9 cellular contexts compared by ENCODE assay signal in the genomic region with DNA sequence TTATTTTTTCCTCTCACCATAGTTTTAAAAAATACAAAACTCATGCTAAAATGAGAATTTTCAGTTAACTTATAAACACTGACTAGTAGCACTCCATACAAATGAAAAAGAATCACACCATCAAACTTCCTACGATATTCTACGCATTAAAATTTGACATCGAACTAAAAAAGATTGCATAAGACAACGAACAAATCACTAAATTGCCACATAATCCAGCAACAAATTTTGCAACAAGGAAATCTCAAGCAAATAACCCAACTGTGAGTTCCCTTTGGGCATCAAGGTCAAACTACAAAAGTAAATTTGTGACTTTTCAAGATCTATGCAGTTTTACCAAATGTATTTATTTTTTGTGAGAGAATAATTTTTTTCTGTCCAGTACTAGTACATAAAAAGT. TPM values are rescaled to one million over a fixed set of nuclear protein-coding genes. Genes with fewer than 3 reads are reported as not detected.
DNase-seq lines count a peak whose midpoint lies in the region; ATAC-seq and TF ChIP-seq lines count a peak whose summit lies in the region.
"Had no signal": no experiment of that assay in that cellular context is flagged by ENCODE, and none has a peak within 500 bp of the region (broad histone marks: within the 10 kb centered on the region; RNA-seq: fewer than 3 reads in every experiment).

No MANE protein-coding gene starts in this region.

- no peak for TF ChIP-seq CTCF in tibial artery (IDR thresholded peaks at IDR 0.05)

- no peaks in the 10 kb centered on the region for H3K9me3 ChIP-seq in tibial artery

- H3K4me1 Mint-ChIP-seq in activated T-cell treated with anti-CD3 and anti-CD28 coated beads, Interleukin-2, amount 50 U/mL, for 72 hours (ENCODE audit: low read depth), result peaks cover 74% of the 10 kb centered on the region
- peaks cover 66% of the 10 kb centered on the region for H3K4me1 Mint-ChIP-seq in activated T-helper 1 cell treated with anti-CD3 and anti-CD28 coated beads, Interleukin-12 subunit alpha, Interleukin-12 subunit beta, Interleukin-2, Interleukin-4 antibody, amounts not matched to agents 30 ng/mL and 10 ng/mL and 1 ng/mL, durations not matched to agents 14 hours and 24 hours and 36 hours (ENCODE audit: low read depth)
- peaks cover 48 to 51% of the 10 kb centered on the region in 2 donors for H3K4me1 Mint-ChIP-seq in immature natural killer cell

- intact Hi-C loops in activated T-helper 1 cell treated with anti-CD3 and anti-CD28 coated beads, Interleukin-12 subunit alpha, Interleukin-12 subunit beta, Interleukin-2, Interleukin-4 antibody, amounts not matched to agents 30 ng/mL and 10 ng/mL and 1 ng/mL, durations not matched to agents 14 hours and 24 hours and 36 hours (cut with micrococcal nuclease), result loop anchor here (2.0 to 5.0 kb wide), 3 partner anchors 315 to 729 kb away; a partner anchor contains a TSS
- intact Hi-C loops in tibial artery (cut with DNase I; ENCODE audit: low total_unique reads), result loop anchor here (10.0 kb wide), 1 partner anchor 289 kb away; a partner anchor contains a TSS

- no peaks in the 10 kb centered on the region for H3K36me3 ChIP-seq in tibial artery

- H3K9me3 Mint-ChIP-seq in activated T-cell treated with anti-CD3 and anti-CD28 coated beads, Interleukin-2, amount 50 U/mL, for 72 hours, result no peaks in the 10 kb centered on the region
- no peaks in the 10 kb centered on the region for H3K9me3 Mint-ChIP-seq in activated T-helper 1 cell treated with anti-CD3 and anti-CD28 coated beads, Interleukin-12 subunit alpha, Interleukin-12 subunit beta, Interleukin-2, Interleukin-4 antibody, amounts not matched to agents 30 ng/mL and 10 ng/mL and 1 ng/mL, durations not matched to agents 14 hours and 24 hours and 36 hours
- H3K9me3 Mint-ChIP-seq in immature natural killer cell, result no peaks in the 10 kb centered on the region

- H3K27me3 ChIP-seq in tibial artery, result no peaks in the 10 kb centered on the region

- H3K4me3 Mint-ChIP-seq in activated T-cell treated with anti-CD3 and anti-CD28 coated beads, Interleukin-2, amount 50 U/mL, for 72 hours, result peak overlapping the region; percentile 91 to 99
- peak overlapping the region; percentile 96 for H3K4me3 Mint-ChIP-seq in activated T-helper 1 cell treated with anti-CD3 and anti-CD28 coated beads, Interleukin-12 subunit alpha, Interleukin-12 subunit beta, Interleukin-2, Interleukin-4 antibody, amounts not matched to agents 30 ng/mL and 10 ng/mL and 1 ng/mL, durations not matched to agents 14 hours and 24 hours and 36 hours
- H3K4me3 Mint-ChIP-seq in immature natural killer cell, result peak overlapping the region; percentile 86 to 97 (median 88)

- H3K27ac Mint-ChIP-seq in activated T-cell treated with anti-CD3 and anti-CD28 coated beads, Interleukin-2, amount 50 U/mL, for 72 hours, result peak overlapping the region; percentile 57
- H3K27ac Mint-ChIP-seq in activated T-helper 1 cell treated with anti-CD3 and anti-CD28 coated beads, Interleukin-12 subunit alpha, Interleukin-12 subunit beta, Interleukin-2, Interleukin-4 antibody, amounts not matched to agents 30 ng/mL and 10 ng/mL and 1 ng/mL, durations not matched to agents 14 hours and 24 hours and 36 hours, result peak overlapping the region; percentile 42
- peak overlapping the region; percentile 87 to 99 (median 95) for H3K27ac Mint-ChIP-seq in immature natural killer cell

- no peak for ATAC-seq in activated T-cell treated with anti-CD3 and anti-CD28 coated beads, Interleukin-2, amount 50 U/mL, for 72 hours (replicated peaks in 1 of 2)
- no peak for ATAC-seq in HG02981 (IDR thresholded peaks at IDR 0.05; ENCODE audit: unreplicated experiment)

- peak overlapping the region; percentile 70 to 97 for H3K4me3 ChIP-seq in tibial artery

- H3K36me3 Mint-ChIP-seq in activated T-cell treated with anti-CD3 and anti-CD28 coated beads, Interleukin-2, amount 50 U/mL, for 72 hours (ENCODE audit: insufficient read depth in 2 of 2), result peaks cover 3 to 4% of the 10 kb centered on the region in 2 donors
- peaks cover 21% of the 10 kb centered on the region for H3K36me3 Mint-ChIP-seq in activated T-helper 1 cell treated with anti-CD3 and anti-CD28 coated beads, Interleukin-12 subunit alpha, Interleukin-12 subunit beta, Interleukin-2, Interleukin-4 antibody, amounts not matched to agents 30 ng/mL and 10 ng/mL and 1 ng/mL, durations not matched to agents 14 hours and 24 hours and 36 hours (ENCODE audit: low read depth)
- no peaks in the 10 kb centered on the region for H3K36me3 Mint-ChIP-seq in immature natural killer cell

- H3K4me1 ChIP-seq in tibial artery, result peaks cover 0 to 66% (median 16%) of the 10 kb centered on the region in 4 donors

- H3K27ac ChIP-seq in tibial artery, result peak overlapping the region; percentile 99 to 100

- DNase-seq in activated T-cell treated with anti-CD3 and anti-CD28 coated beads, Interleukin-2, amount 50 U/mL, for 72 hours, result no peak
- DNase-seq in activated T-cell treated with anti-CD3 and anti-CD28 coated beads, Interleukin-2, amount 50 U/mL, for 48 hours, result no peak
- DNase-seq in activated T-helper 1 cell treated with anti-CD3 and anti-CD28 coated beads, Interleukin-12 subunit alpha, Interleukin-12 subunit beta, Interleukin-2, Interleukin-4 antibody, amounts not matched to agents 30 ng/mL and 10 ng/mL and 1 ng/mL, durations not matched to agents 14 hours and 24 hours and 36 hours (ENCODE audit: low spot score), result no peak
- DNase-seq in immature natural killer cell (no peak), tibial artery (no peak), glomerular visceral epithelial cell (ENCODE audit: extremely low spot score) (no peak), D341Med (ENCODE audit: low spot score) (no peak)

- H3K27me3 Mint-ChIP-seq in activated T-cell treated with anti-CD3 and anti-CD28 coated beads, Interleukin-2, amount 50 U/mL, for 72 hours (ENCODE audit: low read depth), result no peaks in the 10 kb centered on the region
- H3K27me3 Mint-ChIP-seq in activated T-helper 1 cell treated with anti-CD3 and anti-CD28 coated beads, Interleukin-12 subunit alpha, Interleukin-12 subunit beta, Interleukin-2, Interleukin-4 antibody, amounts not matched to agents 30 ng/mL and 10 ng/mL and 1 ng/mL, durations not matched to agents 14 hours and 24 hours and 36 hours (ENCODE audit: insufficient read depth), result no peaks in the 10 kb centered on the region
- peaks cover 18 to 31% (median 21%) of the 10 kb centered on the region in 3 donors for H3K27me3 Mint-ChIP-seq in immature natural killer cell (ENCODE audit: low read depth in 3 of 3)

RNA-seq across cellular contexts. Expression of a gene that starts 1.5 kb away (rescaled TPM):
- 10 to 100 TPM; 48.9 to 49.1 TPM for total RNA-seq in activated T-cell treated with anti-CD3 and anti-CD28 coated beads, Interleukin-2, amount 50 U/mL, for 72 hours
- 64.1 and 66.1 TPM in 2 replicates for total RNA-seq in activated T-helper 1 cell treated with anti-CD3 and anti-CD28 coated beads, Interleukin-12 subunit alpha, Interleukin-12 subunit beta, Interleukin-2, Interleukin-4 antibody, amounts not matched to agents 30 ng/mL and 10 ng/mL and 1 ng/mL, durations not matched to agents 14 hours and 24 hours and 36 hours
- polyA plus RNA-seq in immature natural killer cell, result 10 to 100 TPM; 37.4 to 55.9 (median 41.4) TPM

RNA-seq across cellular contexts. Expression of a gene that starts 32.0 kb away (rescaled TPM):
- under 1 TPM in 1 of 2 donors, not detected in 1; 0.42 TPM for total RNA-seq in activated T-cell treated with anti-CD3 and anti-CD28 coated beads, Interleukin-2, amount 50 U/mL, for 72 hours
- total RNA-seq in activated T-helper 1 cell treated with anti-CD3 and anti-CD28 coated beads, Interleukin-12 subunit alpha, Interleukin-12 subunit beta, Interleukin-2, Interleukin-4 antibody, amounts not matched to agents 30 ng/mL and 10 ng/mL and 1 ng/mL, durations not matched to agents 14 hours and 24 hours and 36 hours, result 0.29 TPM in 2 replicates
- 1 to 10 TPM in 1 of 3 donors, under 1 TPM in 1, not detected in 1; 0.87 to 1.7 TPM for polyA plus RNA-seq in immature natural killer cell
- total RNA-seq: Daoy had no signal

Comparison
In these comparisons a context has a peak if more than half of its experiments do, and no peak if none do; other contexts are left out.
1. H3K27ac Mint-ChIP-seq: peak in every context shown above with its lines; median percentile 95 in immature natural killer cell; 57 in activated T-cell treated with anti-CD3 and anti-CD28 coated beads, Interleukin-2, amount 50 U/mL, for 72 hours; 42 in activated T-helper 1 cell treated with anti-CD3 and anti-CD28 coated beads, Interleukin-12 subunit alpha, Interleukin-12 subunit beta, Interleukin-2, Interleukin-4 antibody, amounts not matched to agents 30 ng/mL and 10 ng/mL and 1 ng/mL, durations not matched to agents 14 hours and 24 hours and 36 hours.